In genomic region chr20:58313366-58313765, GRCh38 we compare ENCODE assay signal across 15 cellular contexts. TPM values are rescaled to one million over a fixed set of nuclear protein-coding genes. Genes with fewer than 3 reads are reported as not detected.
A peak's percentile ranks its signal among the peaks of the same experiment; 100 is the strongest.
DNase-seq lines count a peak whose midpoint lies in the region; ATAC-seq and TF ChIP-seq lines count a peak whose summit lies in the region.
"Had no signal": no experiment of that assay in that cellular context is flagged by ENCODE, and none has a peak within 500 bp of the region (broad histone marks: within the 10 kb centered on the region; RNA-seq: fewer than 3 reads in every experiment).

No MANE protein-coding gene starts in this region.

- ATAC-seq in activated B cell treated with CpG ODN at 0.5 μM for 24 hours (ENCODE audit: low read depth) (no peak), GM19452 (IDR thresholded peaks at IDR 0.05; ENCODE audit: unreplicated experiment) (no peak), HG03196 (IDR thresholded peaks at IDR 0.05; ENCODE audit: unreplicated experiment) (no peak), HG02938 (IDR thresholded peaks at IDR 0.05; ENCODE audit: unreplicated experiment) (no peak)
- ATAC-seq: HCT116, heart left ventricle had no signal

- TF ChIP-seq CTCF in CD14-positive monocyte (IDR thresholded peaks at IDR 0.05) (no peak), Calu3 (IDR thresholded peaks at IDR 0.05; ENCODE audit: unreplicated experiment) (no peak), activated B cell treated with CpG ODN at 0.5 μM for 24 hours (IDR thresholded peaks at IDR 0.05) (no peak), endodermal cell (conservative IDR thresholded peaks at IDR 0.05) (no peak)

- no peaks in the 10 kb centered on the region for H3K9me3 ChIP-seq in endodermal cell (ENCODE audit: control insufficient read depth, low read length)
- H3K9me3 ChIP-seq: heart left ventricle had no signal

- no peak overlapping the region for H3K9ac ChIP-seq in endodermal cell (ENCODE audit: extremely low read depth, low read length, poor library complexity, severe bottlenecking)

- H3K4me1 Mint-ChIP-seq in CD14-positive monocyte (peaks cover 28% of the 10 kb centered on the region), Calu3 (ENCODE audit: low read depth, unreplicated experiment) (peaks cover 22% of the 10 kb centered on the region), activated B cell treated with CpG ODN at 0.5 μM for 24 hours (peaks cover 29% of the 10 kb centered on the region), endodermal cell (peaks cover 17% of the 10 kb centered on the region)

- no TSS peak for BruUV-seq in Calu3 (replicated peaks; lab: Mats Ljungman, UMichigan)

- POLR2A ChIA-PET in activated B cell treated with CpG ODN at 0.5 μM for 24 hours (lab: Charles Lee): no interaction called here

- CTCF ChIA-PET in Calu3 (lab: Charles Lee): no interaction called here
- CTCF ChIA-PET in activated B cell treated with CpG ODN at 0.5 μM for 24 hours (lab: Charles Lee): no interaction called here

- peaks cover 0 to 3% (median 0%) of the 10 kb centered on the region in 7 donors for H3K9me3 Mint-ChIP-seq in CD14-positive monocyte
- H3K9me3 Mint-ChIP-seq in Calu3 (ENCODE audit: low read depth, unreplicated experiment): no peaks in the 10 kb centered on the region
- no peaks in the 10 kb centered on the region for H3K9me3 Mint-ChIP-seq in activated B cell treated with CpG ODN at 0.5 μM for 24 hours
- H3K9me3 Mint-ChIP-seq in endodermal cell: no peaks in the 10 kb centered on the region

- H3K4me3 Mint-ChIP-seq in CD14-positive monocyte: peak overlapping the region; percentile 5 to 65
- H3K4me3 Mint-ChIP-seq in Calu3 (ENCODE audit: low read depth, unreplicated experiment): no peak overlapping the region
- peak overlapping the region; percentile 32 for H3K4me3 Mint-ChIP-seq in activated B cell treated with CpG ODN at 0.5 μM for 24 hours
- no peak overlapping the region for H3K4me3 Mint-ChIP-seq in endodermal cell

- no peaks in the 10 kb centered on the region for H3K27me3 ChIP-seq in endodermal cell (ENCODE audit: control insufficient read depth, insufficient read depth, low read length, poor library complexity, severe bottlenecking)
- H3K27me3 ChIP-seq: heart left ventricle had no signal

- peaks cover 2% of the 10 kb centered on the region for H3K4me1 ChIP-seq in endodermal cell (ENCODE audit: control insufficient read depth, insufficient read depth, low read length)

- H3K36me3 Mint-ChIP-seq in CD14-positive monocyte (peaks cover 56 to 64% of the 10 kb centered on the region in 2 donors), Calu3 (ENCODE audit: insufficient read depth, unreplicated experiment) (peaks cover 51% of the 10 kb centered on the region), activated B cell treated with CpG ODN at 0.5 μM for 24 hours (ENCODE audit: low read depth) (peaks cover 53% of the 10 kb centered on the region), endodermal cell (ENCODE audit: low read depth) (peaks cover 53% of the 10 kb centered on the region)

- peak overlapping the region; percentile 74 to 90 (median 85) for H3K27ac Mint-ChIP-seq in CD14-positive monocyte
- H3K27ac Mint-ChIP-seq in Calu3 (ENCODE audit: unreplicated experiment): peak overlapping the region; percentile 13
- no peak overlapping the region for H3K27ac Mint-ChIP-seq in activated B cell treated with CpG ODN at 0.5 μM for 24 hours
- H3K27ac Mint-ChIP-seq in endodermal cell: peak overlapping the region; percentile 27

- H3K27me3 Mint-ChIP-seq in CD14-positive monocyte (ENCODE audit: low read depth in 3 of 3) (peaks cover 0 to 1% (median 0%) of the 10 kb centered on the region in 3 donors), Calu3 (ENCODE audit: unreplicated experiment) (no peaks in the 10 kb centered on the region), activated B cell treated with CpG ODN at 0.5 μM for 24 hours (no peaks in the 10 kb centered on the region), endodermal cell (ENCODE audit: insufficient read depth) (no peaks in the 10 kb centered on the region)

- H3K27ac ChIP-seq in endodermal cell (ENCODE audit: low read depth, low read length): no peak overlapping the region
- H3K27ac ChIP-seq: heart left ventricle had no signal

- H3K4me3 ChIP-seq in endodermal cell (ENCODE audit: low read length): peak overlapping the region; percentile 28
- H3K4me3 ChIP-seq: heart left ventricle had no signal

- intact Hi-C loops in CD14-positive monocyte (cut with micrococcal nuclease) (no loop called here), Calu3 (cut with micrococcal nuclease; ENCODE audit: unreplicated experiment) (no loop called here), activated B cell treated with CpG ODN at 0.5 μM for 24 hours (cut with micrococcal nuclease) (no loop called here)

- 91 to 94% methylated on average over 2 to 3 of the region's 3 CpGs for WGBS in endodermal cell (ENCODE audit: insufficient coverage in 1 of 2, insufficient read length in 1 of 2), 2 experiments

- DNase-seq in CD14-positive monocyte (ENCODE audit: low spot score) (no peak), Calu3 (no peak), activated B cell treated with CpG ODN at 0.5 μM for 24 hours (no peak), endodermal cell (no peak)
- DNase-seq in activated CD4-positive, CD25-positive, alpha-beta regulatory T cell treated with anti-CD3 and anti-CD28 coated beads, Interleukin-2, amount 50 U/mL, for 72 hours: no peak
- DNase-seq: AML-193, heart left ventricle, midbrain, NCI-H2081, NCI-H69, RPMI8226 had no signal

- H3K36me3 ChIP-seq in endodermal cell (ENCODE audit: control insufficient read depth, insufficient read depth, low read length): peaks cover 64% of the 10 kb centered on the region

RNA-seq across cellular contexts. Expression of gene RAB22A, which starts 3.9 kb away (rescaled TPM):
- 10 to 100 TPM in 1 of 2 donors, 1 to 10 TPM in 1; 9.8 to 10.6 TPM for polyA plus RNA-seq in CD14-positive monocyte
- 28.9 and 29.0 TPM in 2 replicates for total RNA-seq in Calu3 (2022)
- total RNA-seq in activated B cell treated with CpG ODN at 0.5 μM for 24 hours: 14.4 and 15.7 TPM in 2 replicates
- total RNA-seq in endodermal cell: 10 to 100 TPM in 1 of 2 donors, 1 to 10 TPM in 1; 8.4 to 11.6 TPM
- polyA plus RNA-seq in endodermal cell (2013, experiment 1 of 2): 9.2 TPM
- polyA plus RNA-seq in endodermal cell (2013, experiment 2 of 2): 10.2 TPM

Comparison
In these comparisons a context has a peak if more than half of its experiments do, and no peak if none do; other contexts are left out.
1. H3K4me3 Mint-ChIP-seq: peak in CD14-positive monocyte (2 of 2) and activated B cell treated with CpG ODN at 0.5 μM for 24 hours (single experiment); none in Calu3 (single experiment) and endodermal cell (single experiment).